ENCODE assay signal across 8 cellular contexts in the genomic region with DNA sequence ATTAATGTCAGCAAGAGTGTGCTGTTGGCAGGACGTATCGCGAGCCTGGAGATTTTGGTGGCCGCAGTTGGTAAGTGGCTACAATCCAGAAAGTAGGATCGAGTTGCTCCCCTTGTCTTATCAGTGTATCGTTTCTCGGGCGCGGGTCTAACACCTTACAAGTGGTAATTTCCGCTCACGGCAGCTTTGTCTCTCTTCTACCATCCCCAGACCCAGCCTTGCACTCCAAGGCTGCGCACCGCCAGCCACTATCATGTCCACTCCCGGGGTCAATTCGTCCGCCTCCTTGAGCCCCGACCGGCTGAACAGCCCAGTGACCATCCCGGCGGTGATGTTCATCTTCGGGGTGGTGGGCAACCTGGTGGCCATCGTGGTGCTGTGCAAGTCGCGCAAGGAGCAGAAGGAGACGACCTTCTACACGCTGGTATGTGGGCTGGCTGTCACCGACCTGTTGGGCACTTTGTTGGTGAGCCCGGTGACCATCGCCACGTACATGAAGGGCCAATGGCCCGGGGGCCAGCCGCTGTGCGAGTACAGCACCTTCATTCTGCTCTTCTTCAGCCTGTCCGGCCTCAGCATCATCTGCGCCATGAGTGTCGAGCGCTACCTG.
A peak's percentile ranks its signal among the peaks of the same experiment; 100 is the strongest.
DNase-seq lines count a peak whose midpoint lies in the region; ATAC-seq and TF ChIP-seq lines count a peak whose summit lies in the region.

No MANE protein-coding gene starts in this region.

- no peak for ATAC-seq in GM19395 (IDR thresholded peaks at IDR 0.05; ENCODE audit: unreplicated experiment)

- H3K4me3 Mint-ChIP-seq in activated naive CD4-positive, alpha-beta T cell treated with anti-CD3 and anti-CD28 coated beads, Interleukin-2, amount 50 U/mL, for 24 hours = peak overlapping the region; percentile 95

- H3K4me3 ChIP-seq in LNCaP clone FGC (ENCODE audit: low read depth, low read length) = peak overlapping the region; percentile 60
- H3K4me3 ChIP-seq in skin epidermis = peak overlapping the region; percentile 63 to 85 (median 79)

- peak; percentile 28 for DNase-seq in CD1c-positive myeloid dendritic cell (ENCODE audit: extremely low spot score)
- DNase-seq in LNCaP clone FGC (ENCODE audit: low read depth) = no peak
- DNase-seq in hepatic stellate cell (ENCODE audit: low spot score) = peak; percentile 56
- DNase-seq in NCI-H1105 (lab: John Stamatoyannopoulos, UW) = no peak
- no peak for DNase-seq in NCI-H446 (lab: John Stamatoyannopoulos, UW)

- no peaks in the 10 kb centered on the region for H3K27me3 Mint-ChIP-seq in activated naive CD4-positive, alpha-beta T cell treated with anti-CD3 and anti-CD28 coated beads, Interleukin-2, amount 50 U/mL, for 24 hours

- TF ChIP-seq CTCF in LNCaP clone FGC (IDR thresholded peaks at IDR 0.05; ENCODE audit: control insufficient read depth, extremely low read depth, insufficient read depth) = no peak

- H3K27ac Mint-ChIP-seq in activated naive CD4-positive, alpha-beta T cell treated with anti-CD3 and anti-CD28 coated beads, Interleukin-2, amount 50 U/mL, for 24 hours = peak overlapping the region; percentile 98

- H3K4me1 Mint-ChIP-seq in activated naive CD4-positive, alpha-beta T cell treated with anti-CD3 and anti-CD28 coated beads, Interleukin-2, amount 50 U/mL, for 24 hours = peaks cover 29% of the 10 kb centered on the region

- peaks cover 51% of the 10 kb centered on the region for H3K36me3 Mint-ChIP-seq in activated naive CD4-positive, alpha-beta T cell treated with anti-CD3 and anti-CD28 coated beads, Interleukin-2, amount 50 U/mL, for 24 hours

- H3K27ac ChIP-seq in skin epidermis = peak overlapping the region in 20 of 21 experiments; percentile 58 to 96 (median 90)

- H3K9me3 Mint-ChIP-seq in activated naive CD4-positive, alpha-beta T cell treated with anti-CD3 and anti-CD28 coated beads, Interleukin-2, amount 50 U/mL, for 24 hours = no peaks in the 10 kb centered on the region

Comparison
In these comparisons a context has a peak if more than half of its experiments do, and no peak if none do; other contexts are left out.
1. DNase-seq: peak in CD1c-positive myeloid dendritic cell (single experiment) and hepatic stellate cell (single experiment); none in LNCaP clone FGC (single experiment), NCI-H1105 (single experiment) and NCI-H446 (0 of 2).